In the genomic region with DNA sequence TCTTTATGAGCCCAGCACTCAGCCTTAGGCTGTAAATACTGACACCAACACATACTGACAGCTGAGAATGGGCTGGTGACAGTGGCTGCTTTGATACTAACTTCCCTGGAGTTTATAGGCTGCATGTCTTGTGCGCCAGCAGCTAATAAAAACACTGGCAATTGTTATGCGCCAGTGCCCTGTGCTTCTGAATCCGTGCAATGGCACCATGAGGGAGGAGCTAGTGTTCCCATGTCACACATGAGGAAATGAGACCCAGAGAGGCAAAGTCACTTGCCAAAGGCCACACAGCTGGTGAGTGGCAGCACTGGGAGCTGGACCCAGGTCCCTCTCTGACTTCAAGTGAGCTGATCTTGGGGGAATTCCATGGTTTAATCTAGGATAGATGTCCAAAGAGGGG, we compare ENCODE assay signal across 21 cellular contexts. TPM values are rescaled to one million over a fixed set of nuclear protein-coding genes. Genes with fewer than 3 reads are reported as not detected.
A peak's percentile ranks its signal among the peaks of the same experiment; 100 is the strongest.
DNase-seq lines count a peak whose midpoint lies in the region; ATAC-seq, FAIRE-seq and TF ChIP-seq lines count a peak whose summit lies in the region.
"Had no signal": no experiment of that assay in that cellular context is flagged by ENCODE, and none has a peak within 500 bp of the region (broad histone marks: within the 10 kb centered on the region; RNA-seq: fewer than 3 reads in every experiment).

No MANE protein-coding gene starts in this region.

- H3K23ac ChIP-seq in neuronal stem cell (ENCODE audit: low read depth, low read length, poor library complexity), result no peak overlapping the region

- no peak overlapping the region for H4K8ac ChIP-seq in neuronal stem cell (ENCODE audit: low read depth, low read length)

- H3K9me3 ChIP-seq in HEK293 (ENCODE audit: control insufficient read depth, insufficient read depth, low read depth, low read length), result no peaks in the 10 kb centered on the region
- peaks cover 2 to 5% of the 10 kb centered on the region in 2 donors for H3K9me3 ChIP-seq in neuronal stem cell (replicated peaks in 1 of 2; ENCODE audit: control insufficient read depth in 2 of 2, insufficient read depth in 1 of 2, low read depth in 1 of 2, low read length in 2 of 2)
- no peaks in the 10 kb centered on the region for H3K9me3 ChIP-seq in Caco-2
- H3K9me3 ChIP-seq: SJCRH30 had no signal

- no peak overlapping the region for H3K4ac ChIP-seq in neuronal stem cell (ENCODE audit: low read length)

- H3K27ac ChIP-seq in HEK293 (ENCODE audit: extremely low read depth, low read depth, low read length) (no peak overlapping the region), neuronal stem cell (replicated peaks; ENCODE audit: low read length) (peak overlapping the region; percentile 38)
- H3K27ac ChIP-seq: SJCRH30 had no signal

- CTCF ChIA-PET in HEK293 (lab: Yijun Ruan, JAX) (no interaction called here), Caco-2 (lab: Charles Lee) (no interaction called here)

- intact Hi-C loops in Caco-2 (cut with micrococcal nuclease; ENCODE audit: unreplicated experiment), result no loop called here

- peaks cover 8% of the 10 kb centered on the region for H3K36me3 Mint-ChIP-seq in Caco-2 (ENCODE audit: insufficient read depth, unreplicated experiment)

- ATAC-seq in left lobe of liver, result peak; percentile 60
- ATAC-seq: HCT116 had no signal

- no TSS peak for BruUV-seq in Caco-2 (replicated peaks; lab: Mats Ljungman, UMichigan)

- no peak overlapping the region for H3K27ac Mint-ChIP-seq in Caco-2 (ENCODE audit: unreplicated experiment)

- H3K36me3 ChIP-seq in HEK293 (ENCODE audit: control insufficient read depth in 2 of 2, insufficient read depth in 1 of 2, low read length in 2 of 2) (no peaks in the 10 kb centered on the region), bronchial epithelial cell (ENCODE audit: control insufficient read depth, insufficient read depth, low read length) (no peaks in the 10 kb centered on the region), neuronal stem cell (replicated peaks in 1 of 2; ENCODE audit: control insufficient read depth in 2 of 2, insufficient read depth in 2 of 2, low read length in 2 of 2) (no peaks in the 10 kb centered on the region), Caco-2 (ENCODE audit: control insufficient read depth, insufficient read depth, low read length) (no peaks in the 10 kb centered on the region)
- H3K36me3 ChIP-seq: SJCRH30 had no signal

- H3K9me3 Mint-ChIP-seq in Caco-2 (ENCODE audit: unreplicated experiment), result no peaks in the 10 kb centered on the region

- H2BK120ac ChIP-seq in neuronal stem cell (ENCODE audit: low read depth, low read length), result no peak overlapping the region

- H3K4me1 ChIP-seq in HEK293 (ENCODE audit: control insufficient read depth, insufficient read depth, low read length), result no peaks in the 10 kb centered on the region
- peaks cover 23 to 52% of the 10 kb centered on the region in 2 donors for H3K4me1 ChIP-seq in neuronal stem cell (ENCODE audit: control insufficient read depth in 2 of 2, insufficient read depth in 1 of 2, low read depth in 1 of 2, low read length in 2 of 2)
- no peaks in the 10 kb centered on the region for H3K4me1 ChIP-seq in Caco-2
- H3K4me1 ChIP-seq: SJCRH30 had no signal

- H3K4me3 Mint-ChIP-seq in Caco-2 (ENCODE audit: unreplicated experiment), result no peak overlapping the region

- TF ChIP-seq CTCF in HEK293 (tag by site-specific recombination; IDR thresholded peaks at IDR 0.05) (no peak), bronchial epithelial cell (IDR thresholded peaks at IDR 0.05; ENCODE audit: insufficient read depth, low read length, severe bottlenecking) (no peak), GM13977 (IDR thresholded peaks at IDR 0.05; ENCODE audit: extremely low read depth, insufficient read depth, missing control alignments) (no peak), Caco-2 (IDR thresholded peaks at IDR 0.05; ENCODE audit: insufficient read depth in 1 of 2, low read depth in 1 of 2, low read length in 1 of 2, severe bottlenecking in 1 of 2, unreplicated experiment in 1 of 2) (no peak)

- peak; percentile 95 for FAIRE-seq in bronchial epithelial cell (lab: Jason Lieb, UNC)

- H3K18ac ChIP-seq in neuronal stem cell (ENCODE audit: low read length), result peak overlapping the region; percentile 25

- POLR2A ChIA-PET in HEK293 (lab: Yijun Ruan, JAX), result no interaction called here
- POLR2A ChIA-PET in Caco-2 (lab: Charles Lee), result no interaction called here

- peak overlapping the region; percentile 91 for H2AK5ac ChIP-seq in neuronal stem cell (ENCODE audit: low read depth, low read length)

- H3K4me3 ChIP-seq in HEK293 (ENCODE audit: low read depth, low read length), result no peak overlapping the region
- no peak overlapping the region for H3K4me3 ChIP-seq in bronchial epithelial cell (ENCODE audit: low read depth, low read length)
- H3K4me3 ChIP-seq in neuronal stem cell (ENCODE audit: low read length in 2 of 2), result no peak overlapping the region
- no peak overlapping the region for H3K4me3 ChIP-seq in Caco-2 (ENCODE audit: low read depth, low read length)
- H3K4me3 ChIP-seq: SJCRH30 had no signal

- peak overlapping the region; percentile 73 for H2AFZ ChIP-seq in neuronal stem cell (ENCODE audit: low read length)

- H3K4me2 ChIP-seq in neuronal stem cell (ENCODE audit: insufficient read depth, low read length, poor library complexity, severe bottlenecking), result no peak overlapping the region

- DNase-seq in bronchial epithelial cell (ENCODE audit: low read depth), result no peak
- DNase-seq in left lobe of liver (ENCODE audit: low spot score), result no peak
- no peak for DNase-seq in neuronal stem cell (ENCODE audit: low spot score)
- no peak for DNase-seq in GM13977 (ENCODE audit: low spot score)
- no peak for DNase-seq in Caco-2
- DNase-seq in stimulated activated CD4-positive, alpha-beta T cell treated with anti-CD3 and anti-CD28 coated beads, Interleukin-4, amount 100 ng/mL, for 1 hour, result no peak
- no peak for DNase-seq in islet precursor cell
- DNase-seq: ACHN; AML-193; COR-L47; Karpas-422; NCI-H1417; NCI-H187 treated with DMSO at 0.1 percent for 48 hours; NCI-H2171; NCI-H446; NCI-H69; NK-92 treated with Interleukin-12 subunit alpha and Interleukin-12 subunit beta, amount 100 ng/mL, for 24 hours; SJCRH30; SW 1271 had no signal

- in situ Hi-C loops in GM13977 (cut with MboI; ENCODE audit: low pct_unique_long_range_greater_than_20kb, low sequenced_read_pairs, unreplicated experiment), result no loop called here

- H3K27me3 Mint-ChIP-seq in Caco-2 (ENCODE audit: insufficient read depth, unreplicated experiment), result peaks cover 12% of the 10 kb centered on the region

- H3K27me3 ChIP-seq in bronchial epithelial cell (ENCODE audit: control insufficient read depth, insufficient read depth, low read length) (peaks cover 2% of the 10 kb centered on the region), neuronal stem cell (ENCODE audit: control insufficient read depth in 3 of 3, insufficient read depth in 3 of 3, low read depth in 1 of 3, low read length in 3 of 3) (no peaks in the 10 kb centered on the region), Caco-2 (replicated peaks; ENCODE audit: control insufficient read depth, insufficient read depth, low read length) (no peaks in the 10 kb centered on the region; the same call in 1 of the 2 replicates)
- H3K27me3 ChIP-seq: SJCRH30 had no signal

- H3K9ac ChIP-seq in neuronal stem cell (ENCODE audit: low read depth, low read length, poor library complexity), result no peak overlapping the region

- peak overlapping the region; percentile 56 for H3K14ac ChIP-seq in neuronal stem cell (ENCODE audit: low read length)

- H2BK12ac ChIP-seq in neuronal stem cell (ENCODE audit: low read length), result peak overlapping the region; percentile 27

- no peak overlapping the region for H4K91ac ChIP-seq in neuronal stem cell (ENCODE audit: low read depth, low read length, poor library complexity)

- H3K79me1 ChIP-seq in neuronal stem cell (ENCODE audit: low read depth, low read length), result no peaks in the 10 kb centered on the region

- no peaks in the 10 kb centered on the region for H3K4me1 Mint-ChIP-seq in Caco-2 (ENCODE audit: low read depth, unreplicated experiment)

- H2BK15ac ChIP-seq in neuronal stem cell (ENCODE audit: low read length), result peak overlapping the region; percentile 87

- no peak overlapping the region for H2BK5ac ChIP-seq in neuronal stem cell (ENCODE audit: low read length)

- no CpG with 5 or more reads among the region's 3 CpGs for WGBS in neuronal stem cell (ENCODE audit: extremely low coverage in 2 of 2, insufficient read length in 2 of 2, insufficient replicate concordance in 1 of 2), 2 donors

TF ChIP-seq in HEK293, 187 proteins besides CTCF, POLR2A, EP300 and RAD21:
- TF ChIP-seq MEIS1 (CRISPR knock-in tag; IDR thresholded peaks at IDR 0.05; ENCODE audit: borderline replicate concordance), result no peak
- no peak for TF ChIP-seq ZSCAN16 (tag by site-specific recombination; IDR thresholded peaks at IDR 0.05)
- 0 out of 2 replicates have a peak, but pooled peaks have one; percentile 23 for TF ChIP-seq ZNF768 (tag by site-specific recombination; IDR thresholded peaks at IDR 0.05)
- 0 out of 2 replicates have a peak, but pooled peaks have one; percentile 19 for TF ChIP-seq OSR2 (tag by site-specific recombination; IDR thresholded peaks at IDR 0.05)

RNA-seq across cellular contexts. Expression of gene SHISAL1, which starts 23.8 kb away (rescaled TPM):
- total RNA-seq in bronchial epithelial cell (under 0.01 and 0.26 TPM in 2 replicates), left lobe of liver (0.10 TPM), Caco-2 (2022) (not detected in 2 replicates)
- 3.6 TPM for polyA plus RNA-seq in neuronal stem cell (2013, experiment 1 of 2)
- 3.6 TPM for polyA plus RNA-seq in neuronal stem cell (2013, experiment 2 of 2)
- total RNA-seq: SJCRH30 had no signal
